ENCODE assay signal across 28 cellular contexts in genomic region chr9:137814436-137814835, GRCh38.
DNase-seq lines count a peak whose midpoint lies in the region; ATAC-seq and TF ChIP-seq lines count a peak whose summit lies in the region.
"Had no signal": no experiment of that assay in that cellular context is flagged by ENCODE, and none has a peak within 500 bp of the region (broad histone marks: within the 10 kb centered on the region; RNA-seq: fewer than 3 reads in every experiment).

No MANE protein-coding gene starts in this region.

- peak overlapping the region; percentile 55 for H2AK9ac ChIP-seq in IMR-90 (replicated peaks; ENCODE audit: low read depth, low read length, poor library complexity)

- no TSS peak for BruUV-seq in IMR-90 (replicated peaks; lab: Mats Ljungman, UMichigan)

- no peak overlapping the region for H2BK5ac ChIP-seq in IMR-90 (ENCODE audit: low read depth, low read length, poor library complexity, severe bottlenecking)

- H3K9me3 ChIP-seq in IMR-90 (ENCODE audit: control insufficient read depth, insufficient read depth, low read length) = peaks cover 15% of the 10 kb centered on the region; the same call in 1 of the 2 replicates
- H3K9me3 ChIP-seq: ascending aorta, colonic mucosa, HAP-1, ovary, SJCRH30 had no signal

- no peaks in the 10 kb centered on the region for H3K4me1 Mint-ChIP-seq in activated naive CD4-positive, alpha-beta T cell treated with anti-CD3 and anti-CD28 coated beads, Interleukin-2, amount 10 ng/mL, durations not matched to agents 7 days and 5 days
- no peaks in the 10 kb centered on the region for H3K4me1 Mint-ChIP-seq in chondrocyte (ENCODE audit: low read depth)
- H3K4me1 Mint-ChIP-seq in stimulated activated effector memory CD8-positive, alpha-beta T cell treated with anti-CD3 and anti-CD28 coated beads, Interleukin-12 subunit alpha, Interleukin-12 subunit beta, amount 100 ng/mL, for 72 hours = no peaks in the 10 kb centered on the region

- H3K27me3 ChIP-seq in IMR-90 (ENCODE audit: control insufficient read depth, insufficient read depth, low read length) = no peaks in the 10 kb centered on the region
- H3K27me3 ChIP-seq: ascending aorta, colonic mucosa, ovary, SJCRH30, tibial nerve had no signal

- no peak overlapping the region for H3K4me3 ChIP-seq in IMR-90 (ENCODE audit: insufficient read depth, low read depth, low read length)
- H3K4me3 ChIP-seq: ascending aorta, colonic mucosa, HAP-1, ovary, SJCRH30, tibial nerve had no signal

- no peak for ATAC-seq in activated naive CD4-positive, alpha-beta T cell treated with anti-CD3 and anti-CD28 coated beads, Interleukin-2, amount 50 U/mL, for 72 hours
- ATAC-seq in IMR-90 (ENCODE audit: low read depth) = no peak
- ATAC-seq in stimulated activated effector memory CD8-positive, alpha-beta T cell treated with anti-CD3 and anti-CD28 coated beads, Interleukin-12 subunit alpha, Interleukin-12 subunit beta, amount 100 ng/mL, for 72 hours = no peak
- no peak for ATAC-seq in GM21390 (IDR thresholded peaks at IDR 0.05; ENCODE audit: unreplicated experiment)
- no peak for ATAC-seq in GM19324 (IDR thresholded peaks at IDR 0.05; ENCODE audit: low FRiP score, unreplicated experiment)
- ATAC-seq: left colon had no signal

- no peak overlapping the region for H2BK120ac ChIP-seq in IMR-90 (ENCODE audit: low read depth, low read length)

- no peaks in the 10 kb centered on the region; a peak in 1 of 4 replicates for H3K79me1 ChIP-seq in IMR-90 (ENCODE audit: low read depth in 1 of 2, low read length in 2 of 2)

- no peak overlapping the region for H3K18ac ChIP-seq in IMR-90 (ENCODE audit: low read depth, low read length)

- H3K4ac ChIP-seq in IMR-90 (ENCODE audit: low read depth, low read length) = no peak overlapping the region

- 95% methylated on average over 13 of the region's 23 CpGs; no CpG with 5 or more reads in 1 of the 2 experiments for WGBS in IMR-90 (ENCODE audit: extremely low coverage in 2 of 2, insufficient read length in 1 of 2), 2 experiments

- TF ChIP-seq POLR2A in IMR-90 (IDR thresholded peaks at IDR 0.05; ENCODE audit: low read depth, low read length) = no peak

- peak overlapping the region; percentile 81 to 92 for H3K27ac Mint-ChIP-seq in activated naive CD4-positive, alpha-beta T cell treated with anti-CD3 and anti-CD28 coated beads, Interleukin-2, amount 50 U/mL, for 72 hours
- no peak overlapping the region for H3K27ac Mint-ChIP-seq in activated naive CD4-positive, alpha-beta T cell treated with anti-CD3 and anti-CD28 coated beads, Interleukin-2, amount 10 ng/mL, durations not matched to agents 7 days and 5 days
- H3K27ac Mint-ChIP-seq in chondrocyte (ENCODE audit: unreplicated experiment) = peak overlapping the region; percentile 53
- peak overlapping the region; percentile 89 for H3K27ac Mint-ChIP-seq in stimulated activated effector memory CD8-positive, alpha-beta T cell treated with anti-CD3 and anti-CD28 coated beads, Interleukin-12 subunit alpha, Interleukin-12 subunit beta, amount 100 ng/mL, for 72 hours
- H3K27ac Mint-ChIP-seq: activated naive CD8-positive, alpha-beta T cell; B cell had no signal

- no peak for TF ChIP-seq RAD21 in IMR-90 (IDR thresholded peaks at IDR 0.05; ENCODE audit: low read length)

- H3K56ac ChIP-seq in IMR-90 (ENCODE audit: extremely low read depth, insufficient read depth, low read length) = no peak overlapping the region

- H3K9me3 Mint-ChIP-seq in activated naive CD4-positive, alpha-beta T cell treated with anti-CD3 and anti-CD28 coated beads, Interleukin-2, amount 50 U/mL, for 72 hours = no peaks in the 10 kb centered on the region
- H3K9me3 Mint-ChIP-seq in activated naive CD4-positive, alpha-beta T cell treated with anti-CD3 and anti-CD28 coated beads, Interleukin-2, amount 10 ng/mL, durations not matched to agents 7 days and 5 days = peaks cover 19% of the 10 kb centered on the region
- H3K9me3 Mint-ChIP-seq in chondrocyte (ENCODE audit: low read depth) = no peaks in the 10 kb centered on the region
- H3K9me3 Mint-ChIP-seq in stimulated activated effector memory CD8-positive, alpha-beta T cell treated with anti-CD3 and anti-CD28 coated beads, Interleukin-12 subunit alpha, Interleukin-12 subunit beta, amount 100 ng/mL, for 72 hours = no peaks in the 10 kb centered on the region

- no peak overlapping the region for H2BK15ac ChIP-seq in IMR-90 (ENCODE audit: low read depth, low read length)

- H3K36me3 ChIP-seq in IMR-90 (ENCODE audit: control insufficient read depth, insufficient read depth, low read length) = peaks cover 56% of the 10 kb centered on the region
- H3K36me3 ChIP-seq: colonic mucosa, ovary had no signal

- H3K4me1 ChIP-seq in IMR-90 (ENCODE audit: control insufficient read depth, insufficient read depth, low read length) = no peaks in the 10 kb centered on the region
- H3K4me1 ChIP-seq: ascending aorta, colonic mucosa, HAP-1, SJCRH30, tibial nerve had no signal

- CTCF ChIA-PET in activated naive CD4-positive, alpha-beta T cell treated with anti-CD3 and anti-CD28 coated beads, Interleukin-2, amount 10 ng/mL, durations not matched to agents 7 days and 5 days (lab: Charles Lee) = no interaction called here
- CTCF ChIA-PET in IMR-90 (lab: Yijun Ruan, JAX) = no interaction called here

- H3K4me3 Mint-ChIP-seq in activated naive CD4-positive, alpha-beta T cell treated with anti-CD3 and anti-CD28 coated beads, Interleukin-2, amount 10 ng/mL, durations not matched to agents 7 days and 5 days = no peak overlapping the region
- no peak overlapping the region for H3K4me3 Mint-ChIP-seq in chondrocyte (ENCODE audit: unreplicated experiment)
- no peak overlapping the region for H3K4me3 Mint-ChIP-seq in stimulated activated effector memory CD8-positive, alpha-beta T cell treated with anti-CD3 and anti-CD28 coated beads, Interleukin-12 subunit alpha, Interleukin-12 subunit beta, amount 100 ng/mL, for 72 hours
- H3K4me3 Mint-ChIP-seq: activated naive CD8-positive, alpha-beta T cell; B cell; CD8-positive, alpha-beta memory T cell; nephron progenitor cell had no signal

- H3K27ac ChIP-seq in IMR-90 (ENCODE audit: insufficient read depth, low read length) = no peak overlapping the region
- H3K27ac ChIP-seq: ascending aorta, colonic mucosa, epithelial cell of prostate, ovary, SJCRH30, tibial nerve had no signal

- peaks cover 12 to 14% of the 10 kb centered on the region in 2 donors for H3K36me3 Mint-ChIP-seq in activated naive CD4-positive, alpha-beta T cell treated with anti-CD3 and anti-CD28 coated beads, Interleukin-2, amount 50 U/mL, for 72 hours
- H3K36me3 Mint-ChIP-seq in activated naive CD4-positive, alpha-beta T cell treated with anti-CD3 and anti-CD28 coated beads, Interleukin-2, amount 10 ng/mL, durations not matched to agents 7 days and 5 days = peaks cover 48% of the 10 kb centered on the region
- H3K36me3 Mint-ChIP-seq in chondrocyte (ENCODE audit: low read depth) = peaks cover 34% of the 10 kb centered on the region
- peaks cover 50% of the 10 kb centered on the region for H3K36me3 Mint-ChIP-seq in stimulated activated effector memory CD8-positive, alpha-beta T cell treated with anti-CD3 and anti-CD28 coated beads, Interleukin-12 subunit alpha, Interleukin-12 subunit beta, amount 100 ng/mL, for 72 hours

- no peak overlapping the region for H3K4me2 ChIP-seq in IMR-90 (ENCODE audit: low read depth, low read length)

- no peak overlapping the region for H3K23ac ChIP-seq in IMR-90 (ENCODE audit: low read depth, low read length)

- H3K14ac ChIP-seq in IMR-90 (replicated peaks; ENCODE audit: low read depth, low read length) = no peak overlapping the region

- no peak overlapping the region for H2BK20ac ChIP-seq in IMR-90 (ENCODE audit: low read depth, low read length)

- H3K9ac ChIP-seq in IMR-90 (ENCODE audit: low read depth, low read length) = no peak overlapping the region

- no peak overlapping the region for H2AK5ac ChIP-seq in IMR-90 (ENCODE audit: low read depth, low read length)

- H4K8ac ChIP-seq in IMR-90 (ENCODE audit: low read depth in 2 of 2, low read length in 2 of 2) = no peak overlapping the region

- H4K20me1 ChIP-seq in IMR-90 (ENCODE audit: insufficient read depth, low read length) = no peaks in the 10 kb centered on the region

- H4K5ac ChIP-seq in IMR-90 (ENCODE audit: low read depth, low read length) = no peak overlapping the region

- H3K27me3 Mint-ChIP-seq in activated naive CD4-positive, alpha-beta T cell treated with anti-CD3 and anti-CD28 coated beads, Interleukin-2, amount 10 ng/mL, durations not matched to agents 7 days and 5 days = no peaks in the 10 kb centered on the region
- H3K27me3 Mint-ChIP-seq in chondrocyte (ENCODE audit: low read depth) = no peaks in the 10 kb centered on the region
- H3K27me3 Mint-ChIP-seq: activated naive CD8-positive, alpha-beta T cell; B cell; CD8-positive, alpha-beta memory T cell had no signal

- POLR2A ChIA-PET in IMR-90 (lab: Charles Lee; ENCODE audit: unreplicated experiment) = no interaction called here

- H2AFZ ChIP-seq in IMR-90 (replicated peaks; ENCODE audit: low read length, poor library complexity) = no peak overlapping the region

- TF ChIP-seq CTCF in IMR-90 (conservative IDR thresholded peaks at IDR 0.05; ENCODE audit: low read depth, low read length) = no peak
- no peak for TF ChIP-seq CTCF in chondrocyte (IDR thresholded peaks at IDR 0.05)

- dilution Hi-C loops in IMR-90 (cut with HindIII; ENCODE audit: low sequenced_read_pairs, unreplicated experiment) = no loop called here

- in situ Hi-C loops in IMR-90 (cut with MboI; ENCODE audit: low sequenced_read_pairs) = no loop called here

- intact Hi-C loops in IMR-90 (cut with micrococcal nuclease) = no loop called here

- DNase-seq in activated naive CD4-positive, alpha-beta T cell treated with anti-CD3 and anti-CD28 coated beads, Interleukin-2, amount 50 U/mL, for 72 hours (ENCODE audit: low spot score in 2 of 2) = no peak
- DNase-seq in activated naive CD4-positive, alpha-beta T cell treated with anti-CD3 and anti-CD28 coated beads, Interleukin-2, amount 10 ng/mL, durations not matched to agents 7 days and 5 days = no peak
- DNase-seq in IMR-90 (no peak), chondrocyte (ENCODE audit: low spot score) (peak; percentile 85), GDM1 (lab: John Stamatoyannopoulos, UW) (no peak)
- DNase-seq in stimulated activated effector memory CD8-positive, alpha-beta T cell treated with anti-CD3 and anti-CD28 coated beads, Interleukin-12 subunit alpha, Interleukin-12 subunit beta, amount 100 ng/mL, for 72 hours (ENCODE audit: low spot score in 2 of 2) = no peak
- DNase-seq: activated CD4-positive, alpha-beta T cell treated with anti-CD3 and anti-CD28 coated beads, Interleukin-2, amount 50 U/mL, for 48 hours; activated CD8-positive, alpha-beta memory T cell treated with anti-CD3 and anti-CD28 coated beads, Interleukin-2, amount 50 U/mL, for 4 hours; CD8-positive, alpha-beta memory T cell; colonic mucosa; effector CD4-positive, alpha-beta T cell; hippocampal formation; Kasumi-1; left colon; NCI-H446; NCI-H774; nephron progenitor cell; ovary; SJCRH30; small intestine had no signal

- no peak overlapping the region for H4K91ac ChIP-seq in IMR-90 (ENCODE audit: insufficient read depth, low read depth, low read length)

- H3K9me1 ChIP-seq in IMR-90 (ENCODE audit: insufficient read depth, low read length) = no peaks in the 10 kb centered on the region

TF ChIP-seq in IMR-90, 13 proteins besides CTCF, POLR2A, EP300 and RAD21:
- TF ChIP-seq RCOR1 (IDR thresholded peaks at IDR 0.05; ENCODE audit: insufficient replicate concordance, low read length) = no peak
